Comparison of ENCODE assay signal across 8 cellular contexts in the genomic region with DNA sequence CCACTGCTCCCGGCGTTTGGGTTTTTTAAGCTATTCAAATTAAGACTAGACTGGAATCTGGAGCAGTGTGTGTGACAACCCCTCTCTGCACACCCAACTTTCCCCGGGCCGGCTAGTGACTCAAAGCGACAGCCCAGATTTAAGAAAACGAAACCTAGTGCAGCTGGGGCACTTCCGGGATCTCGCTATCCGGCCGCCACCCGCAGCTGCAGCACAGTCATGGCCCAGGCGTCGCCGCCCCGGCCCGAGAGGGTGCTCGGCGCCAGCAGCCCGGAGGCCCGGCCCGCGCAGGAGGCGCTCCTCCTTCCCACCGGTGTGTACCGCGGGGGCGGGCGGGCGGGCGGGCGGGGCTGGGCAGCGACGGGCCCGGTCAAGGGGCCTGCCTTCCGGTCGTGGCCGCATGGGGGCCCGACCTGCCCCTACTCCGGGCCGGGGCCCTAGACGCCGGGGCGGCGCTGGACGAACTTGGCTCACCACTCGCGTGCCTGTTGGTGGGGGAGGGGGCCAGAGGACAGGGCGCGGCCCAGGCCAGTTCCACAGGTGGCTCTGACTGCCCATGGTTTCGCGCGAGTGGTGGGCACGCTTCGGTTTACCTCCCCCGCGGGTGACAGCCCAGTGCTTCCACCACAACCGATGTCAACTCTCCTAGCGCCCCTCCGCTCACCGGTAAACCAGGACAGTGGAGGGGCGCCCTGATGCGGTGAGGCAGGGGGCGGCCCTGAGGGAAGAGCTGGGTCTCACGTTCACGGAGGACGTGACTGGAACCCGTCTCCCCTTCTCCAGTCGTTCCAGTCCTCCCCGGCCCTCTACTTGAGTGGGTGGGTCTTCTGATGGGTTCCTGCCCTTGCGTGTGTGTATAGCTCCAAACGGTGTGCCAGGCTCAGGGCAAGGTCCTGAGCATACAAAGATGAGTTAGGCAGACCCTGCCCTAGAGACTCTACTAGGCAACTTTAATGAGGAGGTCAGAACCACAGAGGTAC. TPM values are rescaled to one million over a fixed set of nuclear protein-coding genes. Genes with fewer than 3 reads are reported as not detected.
DNase-seq lines count a peak whose midpoint lies in the region; ATAC-seq and TF ChIP-seq lines count a peak whose summit lies in the region.

Gene PHF11, plus strand, starts transcription at position 171 of the 980 bp plus-strand sequence. Its CDS starts 49 bp downstream, at position 220.

- peaks cover 41% of the 10 kb centered on the region for H3K4me1 ChIP-seq in ACC112 (ENCODE audit: control insufficient read depth, insufficient read depth, low read length, unreplicated experiment)
- H3K4me1 ChIP-seq in OCI-LY7 (ENCODE audit: insufficient read depth, low read length, poor library complexity, severe bottlenecking), result peaks cover 44% of the 10 kb centered on the region
- H3K4me1 ChIP-seq in muscle layer of colon (ENCODE audit: insufficient read depth, low read length), result no peaks in the 10 kb centered on the region

- ATAC-seq in GM18867 (IDR thresholded peaks at IDR 0.05; ENCODE audit: unreplicated experiment) (peak; percentile 79), HG03066 (IDR thresholded peaks at IDR 0.05; ENCODE audit: low read depth, unreplicated experiment) (peak; percentile 80), esophagus mucosa (peak; percentile 92)

- CTCF ChIA-PET in OCI-LY7 (lab: Charles Lee; ENCODE audit: unreplicated experiment), result interaction anchor here (0.6 to 1.4 kb wide), 2 partner anchors 53 to 77 kb away, joined by 3 read pairs; partner anchors contain the start of gene CAB39L

- H4K20me1 ChIP-seq in OCI-LY7 (ENCODE audit: insufficient read depth, low read length), result no peaks in the 10 kb centered on the region

- no peaks in the 10 kb centered on the region for H3K9me3 ChIP-seq in OCI-LY7 (ENCODE audit: low read length)
- H3K9me3 ChIP-seq in muscle layer of colon (ENCODE audit: low read length), result no peaks in the 10 kb centered on the region

- TF ChIP-seq CTCF in OCI-LY7 (conservative IDR thresholded peaks at IDR 0.05; ENCODE audit: low read length), result peak; percentile 36; the same call in 1 of the 2 replicates

- H3K79me2 ChIP-seq in ACC112 (ENCODE audit: control insufficient read depth, insufficient read depth, low read length, unreplicated experiment) (no peaks in the 10 kb centered on the region), OCI-LY7 (ENCODE audit: insufficient read depth, low read depth, low read length) (no peaks in the 10 kb centered on the region; the same call in 1 of the 2 replicates)

- intact Hi-C loops in OCI-LY7 (cut with micrococcal nuclease; ENCODE audit: unreplicated experiment), result loop anchor here (1.0 to 5.0 kb wide), 3 partner anchors 91 to 195 kb away; partner anchors contain the start of gene RCBTB1

- H3K27ac ChIP-seq in ACC112 (ENCODE audit: low read depth, low read length), result peak within 1 kb of the TSS; percentile 90
- H3K27ac ChIP-seq in OCI-LY7 (ENCODE audit: low read depth, low read length, poor library complexity, severe bottlenecking), result peak within 1 kb of the TSS; percentile 91
- peak within 1 kb of the TSS; percentile 93 for H3K27ac ChIP-seq in muscle layer of colon (ENCODE audit: low read depth, low read length)

- H3K36me3 ChIP-seq in ACC112 (ENCODE audit: insufficient read depth, low read length), result no peaks in the 10 kb centered on the region
- H3K36me3 ChIP-seq in OCI-LY7 (ENCODE audit: insufficient read depth, low read length), result peaks cover 40% of the 10 kb centered on the region
- H3K36me3 ChIP-seq in muscle layer of colon (ENCODE audit: insufficient read depth, low read length), result no peaks in the 10 kb centered on the region

- peak within 1 kb of the TSS; percentile 89 for H3K4me2 ChIP-seq in OCI-LY7 (ENCODE audit: low read length)

- H3K27me3 ChIP-seq in ACC112 (ENCODE audit: insufficient read depth, low read length), result no peaks in the 10 kb centered on the region
- H3K27me3 ChIP-seq in muscle layer of colon (ENCODE audit: control insufficient read depth in 1 of 2, insufficient read depth in 2 of 2, low read length in 2 of 2), result no peaks in the 10 kb centered on the region

- peak; percentile 94 for DNase-seq in OCI-LY7 (ENCODE audit: low spot score)
- peak; percentile 90 to 92 for DNase-seq in activated T-cell treated with anti-CD3 and anti-CD28 coated beads, Interleukin-2, amount 50 U/mL, for 48 hours
- peak; percentile 85 to 86 for DNase-seq in stimulated activated CD8-positive, alpha-beta memory T cell treated with anti-CD3 and anti-CD28 coated beads, Interleukin-7, amount 100 ng/mL, for 4 hours (ENCODE audit: low read depth in 2 of 2)

- no TSS peak for BruUV-seq in OCI-LY7 (replicated peaks; lab: Mats Ljungman, UMichigan)

- peak within 1 kb of the TSS; percentile 85 for H2AFZ ChIP-seq in ACC112 (ENCODE audit: low read length, unreplicated experiment)
- H2AFZ ChIP-seq in OCI-LY7 (ENCODE audit: low read length), result peak within 1 kb of the TSS; percentile 84

- H3K4me3 ChIP-seq in ACC112 (ENCODE audit: low read depth, low read length) (peak within 1 kb of the TSS; percentile 83), OCI-LY7 (ENCODE audit: low read depth, low read length, poor library complexity, severe bottlenecking) (peak within 1 kb of the TSS; percentile 76), muscle layer of colon (ENCODE audit: low read depth in 1 of 2, low read length in 2 of 2) (peak within 1 kb of the TSS; percentile 66 to 79)

- POLR2A ChIA-PET in OCI-LY7 (lab: Charles Lee), result interaction anchor here (0.5 to 2.8 kb wide), 16 partner anchors 10 to 248 kb away, joined by 3 to 28 read pairs (median 4); partner anchors contain the start of genes CAB39L and SETDB2

- no peaks in the 10 kb centered on the region for H3K9me2 ChIP-seq in OCI-LY7 (ENCODE audit: insufficient read depth, low read length)

- H3K9ac ChIP-seq in muscle layer of colon (ENCODE audit: low read length), result peak within 1 kb of the TSS; percentile 65

RNA-seq across cellular contexts. Expression of gene PHF11, which starts in this region (rescaled TPM):
- total RNA-seq in OCI-LY7 (2014; rRNA removed; shearing (Covaris generic)), result 29.9 and 32.8 TPM in 2 replicates
- total RNA-seq in OCI-LY7 (2022) (56.1 and 59.8 TPM in 2 replicates), esophagus mucosa (21.7 TPM)

Comparison
In these comparisons a context has a peak if more than half of its experiments do, and no peak if none do; other contexts are left out.
1. Peak in every context shown above with its lines: DNase-seq, ATAC-seq, H3K4me3 ChIP-seq and H3K27ac ChIP-seq.